Comparison of ENCODE assay signal across 16 cellular contexts in genomic region chr10:6343321-6344010, GRCh38.
"Had no signal": no experiment of that assay in that cellular context is flagged by ENCODE, and none has a peak within 500 bp of the region (broad histone marks: within the 10 kb centered on the region; RNA-seq: fewer than 3 reads in every experiment).

No MANE protein-coding gene starts in this region.

- H3K9ac ChIP-seq: parathyroid adenoma had no signal

- H3K4me3 Mint-ChIP-seq: activated CD8-positive, alpha-beta memory T cell treated with anti-CD3 and anti-CD28 coated beads, Interleukin-2, amount 10 ng/mL, durations not matched to agents 7 days and 5 days; activated T-cell treated with anti-CD3 and anti-CD28 coated beads, Interleukin-2, amount 50 U/mL, for 24 hours; neural crest cell had no signal

- ATAC-seq: activated CD8-positive, alpha-beta memory T cell treated with anti-CD3 and anti-CD28 coated beads, Interleukin-2, amount 10 ng/mL, durations not matched to agents 7 days and 5 days; gastroesophageal sphincter; left ventricle myocardium superior had no signal

- H3K27ac Mint-ChIP-seq: activated CD8-positive, alpha-beta memory T cell treated with anti-CD3 and anti-CD28 coated beads, Interleukin-2, amount 10 ng/mL, durations not matched to agents 7 days and 5 days had no signal

- H3K36me3 ChIP-seq: cardiac muscle cell, gastroesophageal sphincter had no signal

- H3K27me3 Mint-ChIP-seq: activated CD8-positive, alpha-beta memory T cell treated with anti-CD3 and anti-CD28 coated beads, Interleukin-2, amount 10 ng/mL, durations not matched to agents 7 days and 5 days; activated T-cell treated with anti-CD3 and anti-CD28 coated beads, Interleukin-2, amount 50 U/mL, for 24 hours had no signal

- H3K4me1 ChIP-seq: gastroesophageal sphincter had no signal

- H3K4me3 ChIP-seq: cardiac muscle cell, gastroesophageal sphincter, skin epidermis had no signal

- H3K27me3 ChIP-seq: cardiac muscle cell, gastroesophageal sphincter had no signal

- H3K79me2 ChIP-seq: parathyroid adenoma had no signal

- H3K27ac ChIP-seq: cardiac muscle cell, gastroesophageal sphincter, parathyroid adenoma, skin epidermis had no signal

- H3K4me1 Mint-ChIP-seq: neural crest cell had no signal

- H2AFZ ChIP-seq: parathyroid adenoma had no signal

- FAIRE-seq: astrocyte, endometrium, kidney, urothelium cell line had no signal

- DNase-seq: activated CD4-positive, alpha-beta T cell treated with anti-CD3 and anti-CD28 coated beads, Interleukin-2, amount 50 U/mL, for 48 hours; activated CD8-positive, alpha-beta memory T cell treated with anti-CD3 and anti-CD28 coated beads, Interleukin-2, amount 10 ng/mL, durations not matched to agents 7 days and 5 days; activated gamma-delta T cell treated with Interleukin-2 at 50 U/mL for 16 hours; activated T-cell treated with anti-CD3 and anti-CD28 coated beads, Interleukin-2, amount 50 U/mL, for 24 hours; kidney; left ventricle myocardium superior; retina; T-helper 2 cell had no signal
